1 cellular context compared by ENCODE assay signal in the genomic region with DNA sequence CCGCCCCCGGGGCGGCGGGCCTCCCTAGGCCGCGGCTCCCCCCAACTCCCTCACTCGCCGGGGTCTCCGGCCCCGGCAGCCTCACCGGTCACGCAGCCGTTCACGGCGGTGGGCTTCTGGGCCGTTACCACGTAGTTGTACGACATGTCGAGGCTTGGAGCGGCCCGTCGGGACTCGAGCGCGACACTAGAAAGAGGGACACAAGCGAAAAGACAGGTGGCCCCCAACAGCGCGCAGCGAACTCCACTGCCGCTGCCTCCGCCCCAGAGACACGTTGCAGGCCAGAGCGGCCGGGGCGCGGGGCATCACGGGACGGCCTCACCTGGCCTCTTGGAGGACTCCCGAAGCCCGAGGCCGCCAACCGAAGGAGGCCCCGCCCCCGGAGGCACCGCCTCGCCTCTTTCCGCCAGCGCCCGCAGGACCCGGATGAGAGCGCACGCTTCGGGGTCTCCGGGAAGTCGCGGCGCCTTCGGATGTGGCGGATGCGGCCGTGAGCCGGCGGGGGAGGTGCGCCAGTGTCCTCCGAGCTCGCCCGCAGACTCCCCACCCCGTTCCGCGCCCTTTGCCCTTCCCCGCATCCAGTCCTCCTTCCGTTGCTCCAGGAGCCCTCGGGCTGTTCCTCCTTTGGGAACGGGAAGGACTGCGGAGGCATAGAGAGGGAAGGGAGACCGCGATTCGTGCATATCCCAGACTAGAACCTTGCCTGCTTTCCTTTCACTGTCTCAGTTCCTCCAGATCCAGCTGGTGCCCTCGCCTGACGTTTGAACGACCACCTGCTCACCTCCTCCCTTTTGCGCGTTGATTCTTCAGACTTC.
TF ChIP-seq lines count a peak whose summit lies in the region.

A gene (minus strand): TSS at position 283 of the 815 bp plus-strand sequence. CDS start 137 bp downstream, at position 146.
A gene with protein sequence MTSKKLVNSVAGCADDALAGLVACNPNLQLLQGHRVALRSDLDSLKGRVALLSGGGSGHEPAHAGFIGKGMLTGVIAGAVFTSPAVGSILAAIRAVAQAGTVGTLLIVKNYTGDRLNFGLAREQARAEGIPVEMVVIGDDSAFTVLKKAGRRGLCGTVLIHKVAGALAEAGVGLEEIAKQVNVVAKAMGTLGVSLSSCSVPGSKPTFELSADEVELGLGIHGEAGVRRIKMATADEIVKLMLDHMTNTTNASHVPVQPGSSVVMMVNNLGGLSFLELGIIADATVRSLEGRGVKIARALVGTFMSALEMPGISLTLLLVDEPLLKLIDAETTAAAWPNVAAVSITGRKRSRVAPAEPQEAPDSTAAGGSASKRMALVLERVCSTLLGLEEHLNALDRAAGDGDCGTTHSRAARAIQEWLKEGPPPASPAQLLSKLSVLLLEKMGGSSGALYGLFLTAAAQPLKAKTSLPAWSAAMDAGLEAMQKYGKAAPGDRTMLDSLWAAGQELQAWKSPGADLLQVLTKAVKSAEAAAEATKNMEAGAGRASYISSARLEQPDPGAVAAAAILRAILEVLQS (plus strand): TSS at position 406 of the 815 bp plus-strand sequence. CDS start 1,501 bp downstream, outside the sequence.

TF ChIP-seq in K562, 482 proteins besides CTCF, POLR2A, EP300 and RAD21 (continued from another document and continues in another):
- TF ChIP-seq, protein P1, sequence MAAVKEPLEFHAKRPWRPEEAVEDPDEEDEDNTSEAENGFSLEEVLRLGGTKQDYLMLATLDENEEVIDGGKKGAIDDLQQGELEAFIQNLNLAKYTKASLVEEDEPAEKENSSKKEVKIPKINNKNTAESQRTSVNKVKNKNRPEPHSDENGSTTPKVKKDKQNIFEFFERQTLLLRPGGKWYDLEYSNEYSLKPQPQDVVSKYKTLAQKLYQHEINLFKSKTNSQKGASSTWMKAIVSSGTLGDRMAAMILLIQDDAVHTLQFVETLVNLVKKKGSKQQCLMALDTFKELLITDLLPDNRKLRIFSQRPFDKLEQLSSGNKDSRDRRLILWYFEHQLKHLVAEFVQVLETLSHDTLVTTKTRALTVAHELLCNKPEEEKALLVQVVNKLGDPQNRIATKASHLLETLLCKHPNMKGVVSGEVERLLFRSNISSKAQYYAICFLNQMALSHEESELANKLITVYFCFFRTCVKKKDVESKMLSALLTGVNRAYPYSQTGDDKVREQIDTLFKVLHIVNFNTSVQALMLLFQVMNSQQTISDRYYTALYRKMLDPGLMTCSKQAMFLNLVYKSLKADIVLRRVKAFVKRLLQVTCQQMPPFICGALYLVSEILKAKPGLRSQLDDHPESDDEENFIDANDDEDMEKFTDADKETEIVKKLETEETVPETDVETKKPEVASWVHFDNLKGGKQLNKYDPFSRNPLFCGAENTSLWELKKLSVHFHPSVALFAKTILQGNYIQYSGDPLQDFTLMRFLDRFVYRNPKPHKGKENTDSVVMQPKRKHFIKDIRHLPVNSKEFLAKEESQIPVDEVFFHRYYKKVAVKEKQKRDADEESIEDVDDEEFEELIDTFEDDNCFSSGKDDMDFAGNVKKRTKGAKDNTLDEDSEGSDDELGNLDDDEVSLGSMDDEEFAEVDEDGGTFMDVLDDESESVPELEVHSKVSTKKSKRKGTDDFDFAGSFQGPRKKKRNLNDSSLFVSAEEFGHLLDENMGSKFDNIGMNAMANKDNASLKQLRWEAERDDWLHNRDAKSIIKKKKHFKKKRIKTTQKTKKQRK (IDR thresholded peaks at IDR 0.05; ENCODE audit: borderline replicate concordance, low read depth, low read length), result no peak
- TF ChIP-seq CTBP1 (IDR thresholded peaks at IDR 0.05; ENCODE audit: borderline replicate concordance) (peak; percentile 84), ZZZ3 (IDR thresholded peaks at IDR 0.05) (peak; percentile 89; the same call in 1 of the 2 replicates), SREBF2 (CRISPR knock-in tag; IDR thresholded peaks at IDR 0.05) (no peak), MEF2D (tag; conservative IDR thresholded peaks at IDR 0.05; ENCODE audit: low read depth) (no peak), NCOA2 (IDR thresholded peaks at IDR 0.05; ENCODE audit: partially characterized antibody in 2 of 2) (no peak), MAZ (CRISPR knock-in tag; conservative IDR thresholded peaks at IDR 0.05 in 1 of 2, IDR thresholded peaks at IDR 0.05 in 1 of 2) (peak; percentile 85 to 89), TRIM24 (IDR thresholded peaks at IDR 0.05) (no peak), ZNF551 (CRISPR knock-in tag; IDR thresholded peaks at IDR 0.05) (no peak), ZNF121 (CRISPR knock-in tag; conservative IDR thresholded peaks at IDR 0.05) (no peak), ZNF354B (CRISPR knock-in tag; IDR thresholded peaks at IDR 0.05) (no peak), PYGO2 (tag; IDR thresholded peaks at IDR 0.05) (no peak), ELF2 (CRISPR knock-in tag; IDR thresholded peaks at IDR 0.05) (peak; percentile 68), TRIM28 (IDR thresholded peaks at IDR 0.05) (0 out of 2 replicates have a peak, but pooled peaks have one; percentile 23), BRD4 (IDR thresholded peaks at IDR 0.05) (peak; percentile 34; the same call in 1 of the 2 replicates), TEAD1 (CRISPR knock-in tag; IDR thresholded peaks at IDR 0.05) (peak in 1 of 2 experiments; percentile 55; a peak in 1 of 4 replicates), PPARD (CRISPR knock-in tag; IDR thresholded peaks at IDR 0.05) (no peak), BDP1 (IDR thresholded peaks at IDR 0.05; ENCODE audit: insufficient read depth, insufficient read length) (no peak), ZSCAN32 (CRISPR knock-in tag; IDR thresholded peaks at IDR 0.05) (no peak), NR1H2 (CRISPR knock-in tag; IDR thresholded peaks at IDR 0.05) (0 out of 2 replicates have a peak, but pooled peaks have one; percentile 53), SETDB1 (IDR thresholded peaks at IDR 0.05; ENCODE audit: low read length) (peak; percentile 32), HDAC2 (IDR thresholded peaks at IDR 0.05) (no peak), CBX3 (IDR thresholded peaks at IDR 0.05; ENCODE audit: borderline replicate concordance in 1 of 2, low read length in 2 of 2) (peak in 1 of 2 experiments; percentile 15; a peak in 1 of 3 replicates), TEAD4 (IDR thresholded peaks at IDR 0.05; ENCODE audit: low read length) (no peak), TEAD4 (CRISPR knock-in tag; IDR thresholded peaks at IDR 0.05; ENCODE audit: borderline replicate concordance) (no peak), NFRKB (IDR thresholded peaks at IDR 0.05; ENCODE audit: low read depth) (peak; percentile 54; the same call in 1 of the 2 replicates), KLF13 (tag; IDR thresholded peaks at IDR 0.05; ENCODE audit: borderline replicate concordance, low read depth) (peak; percentile 58; the same call in 1 of the 2 replicates)
- TF ChIP-seq, protein P2, sequence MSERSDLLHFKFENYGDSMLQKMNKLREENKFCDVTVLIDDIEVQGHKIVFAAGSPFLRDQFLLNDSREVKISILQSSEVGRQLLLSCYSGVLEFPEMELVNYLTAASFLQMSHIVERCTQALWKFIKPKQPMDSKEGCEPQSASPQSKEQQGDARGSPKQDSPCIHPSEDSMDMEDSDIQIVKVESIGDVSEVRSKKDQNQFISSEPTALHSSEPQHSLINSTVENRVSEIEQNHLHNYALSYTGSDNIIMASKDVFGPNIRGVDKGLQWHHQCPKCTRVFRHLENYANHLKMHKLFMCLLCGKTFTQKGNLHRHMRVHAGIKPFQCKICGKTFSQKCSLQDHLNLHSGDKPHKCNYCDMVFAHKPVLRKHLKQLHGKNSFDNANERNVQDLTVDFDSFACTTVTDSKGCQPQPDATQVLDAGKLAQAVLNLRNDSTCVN (CRISPR knock-in tag; IDR thresholded peaks at IDR 0.05), result no peak
- TF ChIP-seq, protein P3, sequence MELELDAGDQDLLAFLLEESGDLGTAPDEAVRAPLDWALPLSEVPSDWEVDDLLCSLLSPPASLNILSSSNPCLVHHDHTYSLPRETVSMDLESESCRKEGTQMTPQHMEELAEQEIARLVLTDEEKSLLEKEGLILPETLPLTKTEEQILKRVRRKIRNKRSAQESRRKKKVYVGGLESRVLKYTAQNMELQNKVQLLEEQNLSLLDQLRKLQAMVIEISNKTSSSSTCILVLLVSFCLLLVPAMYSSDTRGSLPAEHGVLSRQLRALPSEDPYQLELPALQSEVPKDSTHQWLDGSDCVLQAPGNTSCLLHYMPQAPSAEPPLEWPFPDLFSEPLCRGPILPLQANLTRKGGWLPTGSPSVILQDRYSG (tag; conservative IDR thresholded peaks at IDR 0.05; ENCODE audit: low read depth), result no peak
- TF ChIP-seq, protein P4, sequence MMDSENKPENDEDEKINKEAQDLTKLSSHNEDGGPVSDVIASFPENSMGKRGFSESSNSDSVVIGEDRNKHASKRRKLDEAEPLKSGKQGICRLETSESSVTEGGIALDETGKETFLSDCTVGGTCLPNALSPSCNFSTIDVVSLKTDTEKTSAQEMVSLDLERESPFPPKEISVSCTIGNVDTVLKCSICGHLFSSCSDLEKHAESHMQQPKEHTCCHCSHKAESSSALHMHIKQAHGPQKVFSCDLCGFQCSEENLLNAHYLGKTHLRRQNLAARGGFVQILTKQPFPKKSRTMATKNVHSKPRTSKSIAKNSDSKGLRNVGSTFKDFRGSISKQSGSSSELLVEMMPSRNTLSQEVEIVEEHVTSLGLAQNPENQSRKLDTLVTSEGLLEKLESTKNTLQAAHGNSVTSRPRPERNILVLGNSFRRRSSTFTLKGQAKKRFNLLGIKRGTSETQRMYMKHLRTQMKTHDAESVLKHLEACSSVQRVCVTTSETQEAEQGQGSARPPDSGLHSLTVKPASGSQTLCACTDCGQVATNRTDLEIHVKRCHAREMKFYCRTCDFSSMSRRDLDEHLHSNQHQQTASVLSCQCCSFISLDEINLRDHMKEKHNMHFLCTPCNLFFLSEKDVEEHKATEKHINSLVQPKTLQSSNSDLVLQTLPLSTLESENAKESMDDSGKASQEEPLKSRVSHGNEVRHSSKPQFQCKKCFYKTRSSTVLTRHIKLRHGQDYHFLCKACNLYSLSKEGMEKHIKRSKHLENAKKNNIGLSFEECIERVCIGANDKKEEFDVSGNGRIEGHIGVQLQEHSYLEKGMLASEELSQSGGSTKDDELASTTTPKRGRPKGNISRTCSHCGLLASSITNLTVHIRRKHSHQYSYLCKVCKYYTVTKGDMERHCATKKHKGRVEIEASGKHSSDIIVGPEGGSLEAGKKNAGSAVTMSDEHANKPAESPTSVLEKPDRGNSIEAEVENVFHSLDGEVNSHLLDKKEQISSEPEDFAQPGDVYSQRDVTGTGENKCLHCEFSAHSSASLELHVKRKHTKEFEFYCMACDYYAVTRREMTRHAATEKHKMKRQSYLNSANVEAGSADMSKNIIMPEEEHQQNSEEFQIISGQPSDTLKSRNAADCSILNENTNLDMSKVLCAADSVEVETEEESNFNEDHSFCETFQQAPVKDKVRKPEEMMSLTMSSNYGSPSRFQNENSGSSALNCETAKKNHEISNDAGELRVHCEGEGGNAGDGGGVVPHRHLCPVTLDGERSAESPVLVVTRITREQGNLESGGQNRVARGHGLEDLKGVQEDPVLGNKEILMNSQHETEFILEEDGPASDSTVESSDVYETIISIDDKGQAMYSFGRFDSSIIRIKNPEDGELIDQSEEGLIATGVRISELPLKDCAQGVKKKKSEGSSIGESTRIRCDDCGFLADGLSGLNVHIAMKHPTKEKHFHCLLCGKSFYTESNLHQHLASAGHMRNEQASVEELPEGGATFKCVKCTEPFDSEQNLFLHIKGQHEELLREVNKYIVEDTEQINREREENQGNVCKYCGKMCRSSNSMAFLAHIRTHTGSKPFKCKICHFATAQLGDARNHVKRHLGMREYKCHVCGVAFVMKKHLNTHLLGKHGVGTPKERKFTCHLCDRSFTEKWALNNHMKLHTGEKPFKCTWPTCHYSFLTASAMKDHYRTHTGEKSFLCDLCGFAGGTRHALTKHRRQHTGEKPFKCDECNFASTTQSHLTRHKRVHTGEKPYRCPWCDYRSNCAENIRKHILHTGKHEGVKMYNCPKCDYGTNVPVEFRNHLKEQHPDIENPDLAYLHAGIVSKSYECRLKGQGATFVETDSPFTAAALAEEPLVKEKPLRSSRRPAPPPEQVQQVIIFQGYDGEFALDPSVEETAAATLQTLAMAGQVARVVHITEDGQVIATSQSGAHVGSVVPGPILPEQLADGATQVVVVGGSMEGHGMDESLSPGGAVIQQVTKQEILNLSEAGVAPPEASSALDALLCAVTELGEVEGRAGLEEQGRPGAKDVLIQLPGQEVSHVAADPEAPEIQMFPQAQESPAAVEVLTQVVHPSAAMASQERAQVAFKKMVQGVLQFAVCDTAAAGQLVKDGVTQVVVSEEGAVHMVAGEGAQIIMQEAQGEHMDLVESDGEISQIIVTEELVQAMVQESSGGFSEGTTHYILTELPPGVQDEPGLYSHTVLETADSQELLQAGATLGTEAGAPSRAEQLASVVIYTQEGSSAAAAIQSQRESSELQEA (IDR thresholded peaks at IDR 0.05; ENCODE audit: low read depth), result no peak
- TF ChIP-seq, protein P5, sequence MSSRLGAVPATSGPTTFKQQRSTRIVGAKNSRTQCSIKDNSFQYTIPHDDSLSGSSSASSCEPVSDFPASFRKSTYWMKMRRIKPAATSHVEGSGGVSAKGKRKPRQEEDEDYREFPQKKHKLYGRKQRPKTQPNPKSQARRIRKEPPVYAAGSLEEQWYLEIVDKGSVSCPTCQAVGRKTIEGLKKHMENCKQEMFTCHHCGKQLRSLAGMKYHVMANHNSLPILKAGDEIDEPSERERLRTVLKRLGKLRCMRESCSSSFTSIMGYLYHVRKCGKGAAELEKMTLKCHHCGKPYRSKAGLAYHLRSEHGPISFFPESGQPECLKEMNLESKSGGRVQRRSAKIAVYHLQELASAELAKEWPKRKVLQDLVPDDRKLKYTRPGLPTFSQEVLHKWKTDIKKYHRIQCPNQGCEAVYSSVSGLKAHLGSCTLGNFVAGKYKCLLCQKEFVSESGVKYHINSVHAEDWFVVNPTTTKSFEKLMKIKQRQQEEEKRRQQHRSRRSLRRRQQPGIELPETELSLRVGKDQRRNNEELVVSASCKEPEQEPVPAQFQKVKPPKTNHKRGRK (tag; IDR thresholded peaks at IDR 0.05), result no peak
- TF ChIP-seq, protein P6, sequence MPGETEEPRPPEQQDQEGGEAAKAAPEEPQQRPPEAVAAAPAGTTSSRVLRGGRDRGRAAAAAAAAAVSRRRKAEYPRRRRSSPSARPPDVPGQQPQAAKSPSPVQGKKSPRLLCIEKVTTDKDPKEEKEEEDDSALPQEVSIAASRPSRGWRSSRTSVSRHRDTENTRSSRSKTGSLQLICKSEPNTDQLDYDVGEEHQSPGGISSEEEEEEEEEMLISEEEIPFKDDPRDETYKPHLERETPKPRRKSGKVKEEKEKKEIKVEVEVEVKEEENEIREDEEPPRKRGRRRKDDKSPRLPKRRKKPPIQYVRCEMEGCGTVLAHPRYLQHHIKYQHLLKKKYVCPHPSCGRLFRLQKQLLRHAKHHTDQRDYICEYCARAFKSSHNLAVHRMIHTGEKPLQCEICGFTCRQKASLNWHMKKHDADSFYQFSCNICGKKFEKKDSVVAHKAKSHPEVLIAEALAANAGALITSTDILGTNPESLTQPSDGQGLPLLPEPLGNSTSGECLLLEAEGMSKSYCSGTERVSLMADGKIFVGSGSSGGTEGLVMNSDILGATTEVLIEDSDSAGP (CRISPR knock-in tag; IDR thresholded peaks at IDR 0.05), result 0 out of 2 replicates have a peak, but pooled peaks have one; percentile 26
- TF ChIP-seq, protein P7, sequence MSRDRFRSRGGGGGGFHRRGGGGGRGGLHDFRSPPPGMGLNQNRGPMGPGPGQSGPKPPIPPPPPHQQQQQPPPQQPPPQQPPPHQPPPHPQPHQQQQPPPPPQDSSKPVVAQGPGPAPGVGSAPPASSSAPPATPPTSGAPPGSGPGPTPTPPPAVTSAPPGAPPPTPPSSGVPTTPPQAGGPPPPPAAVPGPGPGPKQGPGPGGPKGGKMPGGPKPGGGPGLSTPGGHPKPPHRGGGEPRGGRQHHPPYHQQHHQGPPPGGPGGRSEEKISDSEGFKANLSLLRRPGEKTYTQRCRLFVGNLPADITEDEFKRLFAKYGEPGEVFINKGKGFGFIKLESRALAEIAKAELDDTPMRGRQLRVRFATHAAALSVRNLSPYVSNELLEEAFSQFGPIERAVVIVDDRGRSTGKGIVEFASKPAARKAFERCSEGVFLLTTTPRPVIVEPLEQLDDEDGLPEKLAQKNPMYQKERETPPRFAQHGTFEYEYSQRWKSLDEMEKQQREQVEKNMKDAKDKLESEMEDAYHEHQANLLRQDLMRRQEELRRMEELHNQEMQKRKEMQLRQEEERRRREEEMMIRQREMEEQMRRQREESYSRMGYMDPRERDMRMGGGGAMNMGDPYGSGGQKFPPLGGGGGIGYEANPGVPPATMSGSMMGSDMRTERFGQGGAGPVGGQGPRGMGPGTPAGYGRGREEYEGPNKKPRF (IDR thresholded peaks at IDR 0.05; ENCODE audit: low read depth, low read length), result no peak
